ENCODE assay signal across 7 cellular contexts in genomic region chr14:69615471-69616407, GRCh38. TPM values are rescaled to one million over a fixed set of nuclear protein-coding genes. Genes with fewer than 3 reads are reported as not detected.
DNase-seq lines count a peak whose midpoint lies in the region; ATAC-seq and TF ChIP-seq lines count a peak whose summit lies in the region.

No MANE protein-coding gene starts in this region.

- POLR2A ChIA-PET in HEK293 (lab: Yijun Ruan, JAX) = interaction anchor here (1.2 kb wide), 1 partner anchor 151 kb away, joined by 3 read pairs; the partner anchor contains the start of gene SRSF5
- POLR2A ChIA-PET in activated CD8-positive, alpha-beta T cell treated with anti-CD3 and anti-CD28 coated beads for 36 hours (lab: Charles Lee) = interaction anchor here (1.0 to 4.0 kb wide), 6 partner anchors 9 to 152 kb away, joined by 3 to 21 read pairs (median 6); no protein-coding TSS in a partner anchor

- TF ChIP-seq CTCF in HEK293 (tag by site-specific recombination; IDR thresholded peaks at IDR 0.05) (no peak), NB4 (IDR thresholded peaks at IDR 0.05; ENCODE audit: low read depth, low read length) (no peak), omental fat pad (IDR thresholded peaks at IDR 0.05) (no peak)
- peak; percentile 14 for TF ChIP-seq CTCF in activated CD8-positive, alpha-beta T cell treated with anti-CD3 and anti-CD28 coated beads for 36 hours (IDR thresholded peaks at IDR 0.05)

- ATAC-seq in GM18499 (IDR thresholded peaks at IDR 0.05; ENCODE audit: insufficient read depth, unreplicated experiment) (peak; percentile 48), omental fat pad (ENCODE audit: low FRiP score) (peak; percentile 6)
- peak; percentile 32 for ATAC-seq in activated CD8-positive, alpha-beta T cell treated with anti-CD3 and anti-CD28 coated beads for 36 hours

- peaks cover 76% of the 10 kb centered on the region for H3K4me1 Mint-ChIP-seq in activated CD8-positive, alpha-beta T cell treated with anti-CD3 and anti-CD28 coated beads for 36 hours (ENCODE audit: low read depth)

- H3K27ac Mint-ChIP-seq in activated CD8-positive, alpha-beta T cell treated with anti-CD3 and anti-CD28 coated beads for 36 hours = peak overlapping the region; percentile 92

- H3K9me3 Mint-ChIP-seq in activated CD8-positive, alpha-beta T cell treated with anti-CD3 and anti-CD28 coated beads for 36 hours = no peaks in the 10 kb centered on the region

- H3K36me3 ChIP-seq in HEK293 (ENCODE audit: control insufficient read depth in 2 of 2, insufficient read depth in 1 of 2, low read length in 2 of 2) = no peaks in the 10 kb centered on the region

- DNase-seq in NB4 (ENCODE audit: low read depth) (peak; percentile 66), fibroblast of peridontal ligament (ENCODE audit: extremely low read depth) (peak; percentile 82), omental fat pad (ENCODE audit: low spot score) (no peak), NCI-H128 (lab: John Stamatoyannopoulos, UW; ENCODE audit: unreplicated experiment) (no peak)
- DNase-seq in activated CD8-positive, alpha-beta T cell treated with anti-CD3 and anti-CD28 coated beads for 36 hours = peak; percentile 54

- no peaks in the 10 kb centered on the region for H3K9me3 ChIP-seq in HEK293 (ENCODE audit: control insufficient read depth, insufficient read depth, low read depth, low read length)

- no peak for TF ChIP-seq POLR2A in NB4 (IDR thresholded peaks at IDR 0.05; ENCODE audit: extremely low read depth, insufficient read length)

- H3K4me3 ChIP-seq in HEK293 (ENCODE audit: low read depth, low read length) (no peak overlapping the region), NB4 (ENCODE audit: low read depth, low read length) (peak overlapping the region; percentile 33)

- CTCF ChIA-PET in HEK293 (lab: Yijun Ruan, JAX) = interaction anchor here (0.6 to 0.8 kb wide), 2 partner anchors 29 to 152 kb away, joined by 3 read pairs; no protein-coding TSS in a partner anchor
- CTCF ChIA-PET in activated CD8-positive, alpha-beta T cell treated with anti-CD3 and anti-CD28 coated beads for 36 hours (lab: Charles Lee) = interaction anchor here (0.6 to 3.2 kb wide), 9 partner anchors 10 to 1368 kb away, joined by 3 to 12 read pairs (median 4); partner anchors contain the start of gene SRSF5

- no peaks in the 10 kb centered on the region for H3K27me3 Mint-ChIP-seq in activated CD8-positive, alpha-beta T cell treated with anti-CD3 and anti-CD28 coated beads for 36 hours

- H3K27ac ChIP-seq in HEK293 (ENCODE audit: extremely low read depth, low read depth, low read length) = 0 out of 2 replicates have a peak overlapping the region, but pooled peaks have one; percentile 28

- H3K36me3 Mint-ChIP-seq in activated CD8-positive, alpha-beta T cell treated with anti-CD3 and anti-CD28 coated beads for 36 hours (ENCODE audit: low read depth) = peaks cover 54% of the 10 kb centered on the region

- H3K4me1 ChIP-seq in HEK293 (ENCODE audit: control insufficient read depth, insufficient read depth, low read length) = peaks cover 25% of the 10 kb centered on the region

- intact Hi-C loops in activated CD8-positive, alpha-beta T cell treated with anti-CD3 and anti-CD28 coated beads for 36 hours (cut with micrococcal nuclease) = no loop called here

- peak overlapping the region; percentile 96 for H3K4me3 Mint-ChIP-seq in activated CD8-positive, alpha-beta T cell treated with anti-CD3 and anti-CD28 coated beads for 36 hours

TF ChIP-seq in HEK293, 187 proteins besides CTCF, POLR2A, EP300 and RAD21 (continues in another document):
- no peak for TF ChIP-seq ZNF404 (tag by site-specific recombination; IDR thresholded peaks at IDR 0.05)
- no peak for TF ChIP-seq ZNF777 (tag by site-specific recombination; IDR thresholded peaks at IDR 0.05; ENCODE audit: borderline replicate concordance)
- no peak for TF ChIP-seq ZFP37 (tag by site-specific recombination; IDR thresholded peaks at IDR 0.05)
- TF ChIP-seq ZNF510 (tag by site-specific recombination; IDR thresholded peaks at IDR 0.05; ENCODE audit: insufficient replicate concordance) = no peak
- TF ChIP-seq ZNF513 (tag by site-specific recombination; IDR thresholded peaks at IDR 0.05) = no peak
- no peak for TF ChIP-seq PRDM1 (tag by site-specific recombination; IDR thresholded peaks at IDR 0.05)
- peak; percentile 89 for TF ChIP-seq PRDM4 (tag by site-specific recombination; IDR thresholded peaks at IDR 0.05)
- TF ChIP-seq ZBTB11 (tag by site-specific recombination; conservative IDR thresholded peaks at IDR 0.05; ENCODE audit: low read depth) = peak; percentile 56; the same call in 1 of the 2 replicates
- no peak for TF ChIP-seq ATF2 (tag by site-specific recombination; IDR thresholded peaks at IDR 0.05; ENCODE audit: low read depth)
- peak; percentile 72 for TF ChIP-seq ZNF341 (tag by site-specific recombination; IDR thresholded peaks at IDR 0.05; ENCODE audit: low read depth)
- TF ChIP-seq ZNF610 (tag by site-specific recombination; IDR thresholded peaks at IDR 0.05; ENCODE audit: borderline replicate concordance) = no peak
- TF ChIP-seq ZBTB48 (tag by site-specific recombination; IDR thresholded peaks at IDR 0.05) = peak; percentile 29; the same call in 1 of the 2 replicates
- TF ChIP-seq HOXA7 (CRISPR knock-in tag; IDR thresholded peaks at IDR 0.05; ENCODE audit: borderline replicate concordance) = no peak
- TF ChIP-seq ZNF2 (tag by site-specific recombination; IDR thresholded peaks at IDR 0.05) = no peak

RNA-seq across cellular contexts. Expression of gene SUSD6, which starts 4.3 kb away (rescaled TPM):
- 10 to 100 TPM; 35.7 to 36.2 TPM for total RNA-seq in activated CD8-positive, alpha-beta T cell treated with anti-CD3 and anti-CD28 coated beads for 36 hours
- total RNA-seq in omental fat pad = 10 to 100 TPM; 31.1 to 73.3 (median 52.7) TPM

RNA-seq across cellular contexts. Expression of gene CCDC177, which starts 41.1 kb away (rescaled TPM):
- not detected for total RNA-seq in activated CD8-positive, alpha-beta T cell treated with anti-CD3 and anti-CD28 coated beads for 36 hours
- total RNA-seq in omental fat pad = under 1 TPM in 1 of 4 donors, not detected in 3; 0.09 TPM

Comparison
In these comparisons a context has a peak if more than half of its experiments do, and no peak if none do; other contexts are left out.
1. DNase-seq: peak in NB4 (single experiment), activated CD8-positive, alpha-beta T cell treated with anti-CD3 and anti-CD28 coated beads for 36 hours (single experiment) and fibroblast of peridontal ligament (single experiment); none in omental fat pad (single experiment) and NCI-H128 (single experiment).
2. Peak in every context shown above with its lines, with median percentiles within 50 percentile points of each other: ATAC-seq.